9 cellular contexts compared by ENCODE assay signal in genomic region chr3:107740992-107741896, GRCh38.
DNase-seq lines count a peak whose midpoint lies in the region; ATAC-seq, FAIRE-seq and TF ChIP-seq lines count a peak whose summit lies in the region.
"Had no signal": no experiment of that assay in that cellular context is flagged by ENCODE, and none has a peak within 500 bp of the region (broad histone marks: within the 10 kb centered on the region; RNA-seq: fewer than 3 reads in every experiment).

No MANE protein-coding gene starts in this region.

- no peak for FAIRE-seq in HTR-8/SVneo (lab: Jason Lieb, UNC)
- FAIRE-seq: H1 had no signal

- POLR2A ChIA-PET in HEK293 (lab: Yijun Ruan, JAX) = no interaction called here

- H3K27me3 ChIP-seq in WERI-Rb-1 (ENCODE audit: insufficient read depth, low read depth, severe bottlenecking) = no peaks in the 10 kb centered on the region
- no peaks in the 10 kb centered on the region for H3K27me3 ChIP-seq in kidney epithelial cell (ENCODE audit: control insufficient read depth, insufficient read depth, low read length)

- no peaks in the 10 kb centered on the region for H3K4me1 ChIP-seq in HEK293 (ENCODE audit: control insufficient read depth, insufficient read depth, low read length)

- H3K36me3 ChIP-seq in HEK293 (ENCODE audit: control insufficient read depth in 2 of 2, insufficient read depth in 1 of 2, low read length in 2 of 2) (no peaks in the 10 kb centered on the region), WERI-Rb-1 (no peaks in the 10 kb centered on the region), kidney epithelial cell (ENCODE audit: control insufficient read depth, insufficient read depth, low read length) (peaks cover 1% of the 10 kb centered on the region)

- DNase-seq in AG10803 (ENCODE audit: low read depth) (peak; percentile 40), WERI-Rb-1 (no peak), kidney epithelial cell (ENCODE audit: low read depth) (no peak), SHP77 (lab: John Stamatoyannopoulos, UW) (no peak), HTR-8/SVneo (ENCODE audit: insufficient read length, low spot score) (no peak)

- no peaks in the 10 kb centered on the region for H3K9me3 ChIP-seq in HEK293 (ENCODE audit: control insufficient read depth, insufficient read depth, low read depth, low read length)
- H3K9me3 ChIP-seq in WERI-Rb-1 (ENCODE audit: severe bottlenecking) = no peaks in the 10 kb centered on the region

- H3K27ac ChIP-seq in HEK293 (ENCODE audit: extremely low read depth, low read depth, low read length) = no peak overlapping the region
- H3K27ac ChIP-seq in WERI-Rb-1 = no peak overlapping the region

- ATAC-seq in HG03135 (IDR thresholded peaks at IDR 0.05; ENCODE audit: unreplicated experiment) (no peak), GM21390 (IDR thresholded peaks at IDR 0.05; ENCODE audit: unreplicated experiment) (no peak)

- H3K4me3 ChIP-seq in AG10803 (ENCODE audit: low read length) (no peak overlapping the region), HEK293 (ENCODE audit: low read depth, low read length) (no peak overlapping the region), WERI-Rb-1 (ENCODE audit: low read depth, low read length) (no peak overlapping the region), kidney epithelial cell (ENCODE audit: low read depth, low read length) (no peak overlapping the region)

- CTCF ChIA-PET in HEK293 (lab: Yijun Ruan, JAX) = interaction anchor here (0.7 to 3.7 kb wide), 13 partner anchors 9 to 792 kb away, joined by 3 to 28 read pairs (median 4); no protein-coding TSS in a partner anchor

- TF ChIP-seq CTCF in AG10803 (conservative IDR thresholded peaks at IDR 0.05; ENCODE audit: low read length) (peak; percentile 64), HEK293 (tag by site-specific recombination; IDR thresholded peaks at IDR 0.05) (0 out of 2 replicates have a peak, but pooled peaks have one; percentile 8), WERI-Rb-1 (IDR thresholded peaks at IDR 0.05; ENCODE audit: low read depth, low read length) (peak; percentile 26; the same call in 1 of the 2 replicates), kidney epithelial cell (IDR thresholded peaks at IDR 0.05; ENCODE audit: insufficient read depth, low read length, poor library complexity, severe bottlenecking) (peak; percentile 30)

TF ChIP-seq in HEK293, 187 proteins besides CTCF, POLR2A, EP300 and RAD21:
- no peak for TF ChIP-seq PBX3 (CRISPR knock-in tag; IDR thresholded peaks at IDR 0.05)
- TF ChIP-seq ZNF654 (tag by site-specific recombination; IDR thresholded peaks at IDR 0.05; ENCODE audit: low read depth) = peak; percentile 55

Comparison
In these comparisons a context has a peak if more than half of its experiments do, and no peak if none do; other contexts are left out.
1. CTCF ChIP-seq: peak in every context shown above with its lines; median percentile 64 in AG10803; 30 in kidney epithelial cell; 26 in WERI-Rb-1; 8 in HEK293.